8 cellular contexts compared by ENCODE assay signal in genomic region chr14:45083622-45083978, GRCh38. TPM values are rescaled to one million over a fixed set of nuclear protein-coding genes. Genes with fewer than 3 reads are reported as not detected.
DNase-seq lines count a peak whose midpoint lies in the region; ATAC-seq and TF ChIP-seq lines count a peak whose summit lies in the region.

No MANE protein-coding gene starts in this region.

- no peak for TF ChIP-seq CTCF in cardiac fibroblast (IDR thresholded peaks at IDR 0.05; ENCODE audit: low read depth, low read length)

- peak overlapping the region; percentile 14 to 92 (median 70) for H3K27ac Mint-ChIP-seq in CD4-positive, CD25-positive, alpha-beta regulatory T cell
- H3K27ac Mint-ChIP-seq in naive thymus-derived CD8-positive, alpha-beta T cell: peak overlapping the region; percentile 79 to 97 (median 92)

- H3K27me3 ChIP-seq in CD4-positive, CD25-positive, alpha-beta regulatory T cell (ENCODE audit: control insufficient read depth, insufficient read depth, low read length): no peaks in the 10 kb centered on the region

- intact Hi-C loops in left colon (cut with DNase I, micrococcal nuclease): loop anchor here in 1 of 2 donors (10.0 kb wide), 1 partner anchor 119 kb away; the partner anchor contains the start of genes KLHL28 and TOGARAM1

- no peaks in the 10 kb centered on the region for H3K9me3 Mint-ChIP-seq in CD4-positive, CD25-positive, alpha-beta regulatory T cell
- H3K9me3 Mint-ChIP-seq in naive thymus-derived CD8-positive, alpha-beta T cell: no peaks in the 10 kb centered on the region

- H3K27me3 Mint-ChIP-seq in CD4-positive, CD25-positive, alpha-beta regulatory T cell: peaks cover 10% of the 10 kb centered on the region
- H3K27me3 Mint-ChIP-seq in naive thymus-derived CD8-positive, alpha-beta T cell: no peaks in the 10 kb centered on the region

- H3K4me3 ChIP-seq in CD4-positive, CD25-positive, alpha-beta regulatory T cell (ENCODE audit: low read depth, low read length): peak overlapping the region; percentile 92
- H3K4me3 ChIP-seq in cardiac fibroblast (replicated peaks in 1 of 2; ENCODE audit: low read depth in 2 of 2, low read length in 2 of 2): peak overlapping the region; percentile 54 to 68

- H3K36me3 Mint-ChIP-seq in CD4-positive, CD25-positive, alpha-beta regulatory T cell: peaks cover 3% of the 10 kb centered on the region
- H3K36me3 Mint-ChIP-seq in naive thymus-derived CD8-positive, alpha-beta T cell: peaks cover 0 to 10% (median 0%) of the 10 kb centered on the region in 3 donors

- H3K4me3 Mint-ChIP-seq in CD4-positive, CD25-positive, alpha-beta regulatory T cell: peak overlapping the region; percentile 93 to 100 (median 96)
- H3K4me3 Mint-ChIP-seq in naive thymus-derived CD8-positive, alpha-beta T cell: peak overlapping the region; percentile 91 to 98 (median 96)

- ATAC-seq in CD4-positive, CD25-positive, alpha-beta regulatory T cell (ENCODE audit: low read depth in 2 of 2): no peak
- peak; percentile 7 for ATAC-seq in HG03280 (IDR thresholded peaks at IDR 0.05; ENCODE audit: unreplicated experiment)
- ATAC-seq in naive thymus-derived CD8-positive, alpha-beta T cell: no peak
- no peak for ATAC-seq in left colon
- no peak for ATAC-seq in HG03571 (IDR thresholded peaks at IDR 0.05; ENCODE audit: unreplicated experiment)

- peaks cover 47% of the 10 kb centered on the region for H3K4me1 ChIP-seq in CD4-positive, CD25-positive, alpha-beta regulatory T cell (ENCODE audit: control insufficient read depth, insufficient read depth, low read length, poor library complexity, severe bottlenecking)

- POLR2A ChIA-PET in naive thymus-derived CD8-positive, alpha-beta T cell (lab: Charles Lee): interaction anchor here (1.2 to 2.6 kb wide), 2 partner anchors 122 to 187 kb away, joined by 5 to 17 read pairs; partner anchors contain the start of genes KLHL28 and TOGARAM1

- DNase-seq in CD4-positive, CD25-positive, alpha-beta regulatory T cell: no peak
- DNase-seq in cardiac fibroblast (ENCODE audit: low read depth in 2 of 2) (no peak), left colon (no peak), NCI-H510A (lab: John Stamatoyannopoulos, UW) (no peak), OCI-M2 (lab: John Stamatoyannopoulos, UW; ENCODE audit: unreplicated experiment) (no peak)
- no peak for DNase-seq in naive thymus-derived CD8-positive, alpha-beta T cell

- peak overlapping the region; percentile 86 for H3K27ac ChIP-seq in CD4-positive, CD25-positive, alpha-beta regulatory T cell (ENCODE audit: insufficient read depth, low read length, poor library complexity, severe bottlenecking)

- no peaks in the 10 kb centered on the region for H3K9me3 ChIP-seq in CD4-positive, CD25-positive, alpha-beta regulatory T cell (ENCODE audit: control insufficient read depth in 2 of 2, low read length in 2 of 2)

- H3K4me1 Mint-ChIP-seq in CD4-positive, CD25-positive, alpha-beta regulatory T cell: peaks cover 30 to 53% (median 44%) of the 10 kb centered on the region in 4 donors
- H3K4me1 Mint-ChIP-seq in naive thymus-derived CD8-positive, alpha-beta T cell: peaks cover 26 to 53% (median 46%) of the 10 kb centered on the region in 4 donors

- H3K36me3 ChIP-seq in CD4-positive, CD25-positive, alpha-beta regulatory T cell (ENCODE audit: control insufficient read depth, insufficient read depth, low read length): no peaks in the 10 kb centered on the region

RNA-seq across cellular contexts. Expression of gene PRPF39, which starts 0.3 kb away (rescaled TPM):
- total RNA-seq in CD4-positive, CD25-positive, alpha-beta regulatory T cell: 64.4 TPM
- polyA plus RNA-seq in CD4-positive, CD25-positive, alpha-beta regulatory T cell: 10 to 100 TPM in 2 of 4 donors, 1 to 10 TPM in 2; 5.5 to 17.3 (median 9.9) TPM
- 10 to 100 TPM; 77.0 to 77.9 TPM for total RNA-seq in naive thymus-derived CD8-positive, alpha-beta T cell
- polyA plus RNA-seq in naive thymus-derived CD8-positive, alpha-beta T cell: 10 to 100 TPM in 2 of 3 donors, 1 to 10 TPM in 1; 9.8 to 11.6 (median 11.4) TPM
- total RNA-seq in left colon: 10 to 100 TPM; 24.4 to 27.0 TPM

RNA-seq across cellular contexts. Expression of gene FKBP3, which starts 50.7 kb away (rescaled TPM):
- 43.8 TPM for total RNA-seq in CD4-positive, CD25-positive, alpha-beta regulatory T cell
- polyA plus RNA-seq in CD4-positive, CD25-positive, alpha-beta regulatory T cell: 10 to 100 TPM; 57.9 to 79.2 (median 64.5) TPM
- 10 to 100 TPM; 64.1 to 70.4 TPM for total RNA-seq in naive thymus-derived CD8-positive, alpha-beta T cell
- 10 to 100 TPM; 60.9 to 83.2 (median 81.6) TPM for polyA plus RNA-seq in naive thymus-derived CD8-positive, alpha-beta T cell
- 10 to 100 TPM; 43.8 to 46.5 TPM for total RNA-seq in left colon

RNA-seq across cellular contexts. Expression of gene FANCM, which starts 52.1 kb away (rescaled TPM):
- 9.2 TPM for total RNA-seq in CD4-positive, CD25-positive, alpha-beta regulatory T cell
- polyA plus RNA-seq in CD4-positive, CD25-positive, alpha-beta regulatory T cell: 1 to 10 TPM; 4.0 to 5.5 (median 5.2) TPM
- total RNA-seq in naive thymus-derived CD8-positive, alpha-beta T cell: 10 to 100 TPM in 1 of 2 experiments, 1 to 10 TPM in 1; 9.3 to 11.2 TPM
- polyA plus RNA-seq in naive thymus-derived CD8-positive, alpha-beta T cell: 1 to 10 TPM; 4.4 to 6.4 (median 6.0) TPM
- total RNA-seq in left colon: 1 to 10 TPM; 3.4 to 4.2 TPM
